In the genomic region with DNA sequence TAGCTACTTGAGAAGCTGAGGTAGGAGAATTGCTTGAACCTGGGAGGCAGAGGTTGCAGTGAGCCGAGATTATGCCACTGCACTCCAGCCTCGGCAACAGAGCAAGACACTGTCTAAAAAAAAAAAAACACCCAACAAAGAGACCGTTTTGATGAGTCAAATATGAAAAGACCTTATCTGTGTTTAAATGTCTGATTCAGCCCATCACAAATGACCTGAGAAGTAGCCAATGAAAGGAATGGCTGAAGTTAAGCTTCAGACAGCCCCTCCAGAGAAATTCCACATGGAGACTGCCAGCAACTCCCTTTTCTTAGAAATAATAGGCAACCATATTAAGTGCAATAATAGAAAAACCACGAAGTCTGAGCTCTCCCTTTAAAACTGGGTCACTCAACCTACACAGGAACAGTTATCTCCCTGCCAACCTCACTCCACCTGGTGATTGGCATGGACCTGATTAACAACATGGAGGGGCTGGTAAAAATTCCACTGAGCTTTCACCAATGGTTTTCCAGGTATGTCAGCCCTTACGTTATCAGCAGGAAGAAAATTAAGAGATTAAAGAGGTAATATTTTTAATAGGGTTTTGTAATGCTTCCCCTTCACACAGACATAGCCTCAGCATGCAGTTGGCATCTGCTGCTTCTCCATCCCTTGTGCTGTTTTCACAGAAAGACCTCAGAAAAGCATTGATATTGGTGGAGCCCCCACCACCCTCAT, we compare ENCODE assay signal across 28 cellular contexts.
DNase-seq lines count a peak whose midpoint lies in the region; ATAC-seq, FAIRE-seq and TF ChIP-seq lines count a peak whose summit lies in the region.
"Had no signal": no experiment of that assay in that cellular context is flagged by ENCODE, and none has a peak within 500 bp of the region (broad histone marks: within the 10 kb centered on the region; RNA-seq: fewer than 3 reads in every experiment).

No MANE protein-coding gene starts in this region.

- no peaks in the 10 kb centered on the region for H3K36me3 Mint-ChIP-seq in endodermal cell (ENCODE audit: low read depth)
- H3K36me3 Mint-ChIP-seq: CD8-positive, alpha-beta T cell; naive B cell had no signal

- peaks cover 27% of the 10 kb centered on the region for H3K4me1 Mint-ChIP-seq in endodermal cell
- H3K4me1 Mint-ChIP-seq: central memory CD8-positive, alpha-beta T cell; immature natural killer cell had no signal

- H3K27me3 ChIP-seq in HepG2 (ENCODE audit: control insufficient read depth in 1 of 2, insufficient read depth in 2 of 2, low read length in 2 of 2) (no peaks in the 10 kb centered on the region), right lobe of liver (no peaks in the 10 kb centered on the region), endodermal cell (ENCODE audit: control insufficient read depth, insufficient read depth, low read length, poor library complexity, severe bottlenecking) (no peaks in the 10 kb centered on the region)
- H3K27me3 ChIP-seq: left lung, stomach, thyroid gland had no signal

- no peak overlapping the region for H2AFZ ChIP-seq in HepG2 (ENCODE audit: low read length)

- H3K4me1 ChIP-seq in HepG2 (ENCODE audit: insufficient read depth, low read length) (peaks cover 62% of the 10 kb centered on the region), right lobe of liver (no peaks in the 10 kb centered on the region), endodermal cell (ENCODE audit: control insufficient read depth, insufficient read depth, low read length) (peaks cover 15% of the 10 kb centered on the region)
- H3K4me1 ChIP-seq: HAP-1, left lung, stomach, thyroid gland had no signal

- no peak for TF ChIP-seq RAD21 in HepG2 (CRISPR knock-in tag; IDR thresholded peaks at IDR 0.05)

- H3K9me3 ChIP-seq in HepG2 (ENCODE audit: low read length) (no peaks in the 10 kb centered on the region), right lobe of liver (no peaks in the 10 kb centered on the region), endodermal cell (ENCODE audit: control insufficient read depth, low read length) (peaks cover 29% of the 10 kb centered on the region)
- H3K9me3 ChIP-seq: stomach, thyroid gland had no signal

- H3K27ac ChIP-seq in HepG2 (ENCODE audit: extremely low read length, insufficient read depth, low read length) (peak overlapping the region; percentile 36), right lobe of liver (no peak overlapping the region), endodermal cell (ENCODE audit: low read depth, low read length) (no peak overlapping the region)
- H3K27ac ChIP-seq: dorsolateral prefrontal cortex, left lung, RWPE1, stomach, thyroid gland had no signal

- no TSS peak for BruUV-seq in HepG2 (replicated peaks; lab: Mats Ljungman, UMichigan)

- WGBS in HepG2 (ENCODE audit: low lambda C conversion rate) = 86% methylated on average over 5 of the region's 5 CpGs
- 81% methylated on average over 4 of the region's 5 CpGs for WGBS in right lobe of liver (ENCODE audit: insufficient coverage, low coverage, low lambda C conversion rate, missing lambda C conversion rate)
- 88 to 100% methylated on average over 1 to 5 of the region's 5 CpGs for WGBS in endodermal cell (ENCODE audit: insufficient coverage in 1 of 2, insufficient read length in 1 of 2), 2 experiments

- H3K79me2 ChIP-seq in HepG2 (ENCODE audit: insufficient read depth, low read length) = no peaks in the 10 kb centered on the region

- ATAC-seq in HepG2 = no peak
- ATAC-seq in right lobe of liver = no peak
- ATAC-seq in HG03039 (IDR thresholded peaks at IDR 0.05; ENCODE audit: unreplicated experiment) = no peak
- no peak for ATAC-seq in HG03442 (IDR thresholded peaks at IDR 0.05; ENCODE audit: unreplicated experiment)
- ATAC-seq: CD8-positive, alpha-beta T cell; left lung had no signal

- intact Hi-C loops in HepG2 (cut with micrococcal nuclease; ENCODE audit: unreplicated experiment) = no loop called here
- intact Hi-C loops in right lobe of liver (cut with DNase I) = no loop called here

- H3K36me3 ChIP-seq in HepG2 (replicated peaks in 1 of 2; ENCODE audit: control insufficient read depth in 1 of 2, insufficient read depth in 2 of 2, low read length in 2 of 2) (no peaks in the 10 kb centered on the region), right lobe of liver (no peaks in the 10 kb centered on the region), endodermal cell (ENCODE audit: control insufficient read depth, insufficient read depth, low read length) (peaks cover 9% of the 10 kb centered on the region)
- H3K36me3 ChIP-seq: HAP-1, left lung, stomach, thyroid gland had no signal

- TF ChIP-seq EP300 in HepG2 (IDR thresholded peaks at IDR 0.05; ENCODE audit: low read depth in 2 of 2, low read length in 2 of 2) = no peak
- no peak for TF ChIP-seq EP300 in HepG2 (CRISPR knock-in tag; IDR thresholded peaks at IDR 0.05; ENCODE audit: borderline replicate concordance)

- no peak overlapping the region for H3K4me2 ChIP-seq in HepG2 (ENCODE audit: low read depth, low read length)

- H3K9ac ChIP-seq in HepG2 (ENCODE audit: insufficient read depth, low read depth, low read length) = no peak overlapping the region
- H3K9ac ChIP-seq in endodermal cell (ENCODE audit: extremely low read depth, low read length, poor library complexity, severe bottlenecking) = peak overlapping the region; percentile 34

- peak overlapping the region; percentile 59 for H3K27ac Mint-ChIP-seq in endodermal cell
- H3K27ac Mint-ChIP-seq: activated naive CD8-positive, alpha-beta T cell treated with anti-CD3 and anti-CD28 coated beads, Interleukin-2, amount 10 ng/mL, durations not matched to agents 7 days and 5 days; CD8-positive, alpha-beta T cell; immature natural killer cell had no signal

- H3K4me3 Mint-ChIP-seq in endodermal cell = no peak overlapping the region
- H3K4me3 Mint-ChIP-seq: activated naive CD8-positive, alpha-beta T cell treated with anti-CD3 and anti-CD28 coated beads, Interleukin-2, amount 10 ng/mL, durations not matched to agents 7 days and 5 days; CD8-positive, alpha-beta T cell; central memory CD8-positive, alpha-beta T cell; immature natural killer cell; naive B cell had no signal

- TF ChIP-seq CTCF in HepG2 (CRISPR knock-in tag; IDR thresholded peaks at IDR 0.05) (no peak), right lobe of liver (IDR thresholded peaks at IDR 0.05) (no peak), endodermal cell (conservative IDR thresholded peaks at IDR 0.05) (no peak)

- H3K27me3 Mint-ChIP-seq in endodermal cell (ENCODE audit: insufficient read depth) = no peaks in the 10 kb centered on the region
- H3K27me3 Mint-ChIP-seq: activated naive CD8-positive, alpha-beta T cell treated with anti-CD3 and anti-CD28 coated beads, Interleukin-2, amount 10 ng/mL, durations not matched to agents 7 days and 5 days; central memory CD8-positive, alpha-beta T cell; naive B cell had no signal

- FAIRE-seq in HepG2 (lab: Jason Lieb, UNC) = no peak
- FAIRE-seq: A204.1, endothelial cell of umbilical vein had no signal

- TF ChIP-seq POLR2A in HepG2 (IDR thresholded peaks at IDR 0.05; ENCODE audit: insufficient read depth in 1 of 2, low read depth in 2 of 2, low read length in 2 of 2) (no peak), right lobe of liver (IDR thresholded peaks at IDR 0.05) (no peak)

- H4K20me1 ChIP-seq in HepG2 (ENCODE audit: insufficient read depth, low read length) = no peaks in the 10 kb centered on the region

- CTCF ChIA-PET in HepG2 (lab: Yijun Ruan, JAX; ENCODE audit: low intra/inter-chr PET ratio, low total read pairs) = no interaction called here

- DNase-seq in HepG2 (ENCODE audit: low spot score) (no peak), right lobe of liver (no peak), SW480 (ENCODE audit: low spot score) (peak; percentile 11), endodermal cell (no peak), A172 (ENCODE audit: low spot score) (no peak), NCI-H1105 treated with DMSO at 0.1 percent for 48 hours (lab: John Stamatoyannopoulos, UW) (no peak)
- DNase-seq: activated CD8-positive, alpha-beta memory T cell treated with anti-CD3 and anti-CD28 coated beads for 24 hours; activated gamma-delta T cell; activated naive CD8-positive, alpha-beta T cell treated with anti-CD3 and anti-CD28 coated beads, Interleukin-2, amount 10 ng/mL, durations not matched to agents 7 days and 5 days; CD8-positive, alpha-beta T cell; DMS153; dorsolateral prefrontal cortex; GDM1; hypothalamus; immature natural killer cell; left lung; naive B cell; NCI-H1092; NCI-H2029; stomach; thyroid gland had no signal

- H3K4me3 ChIP-seq in HepG2 (replicated peaks in 1 of 3; ENCODE audit: insufficient read depth in 1 of 3, low read depth in 2 of 3, low read length in 3 of 3) = no peak overlapping the region
- H3K4me3 ChIP-seq in right lobe of liver = no peak overlapping the region
- no peak overlapping the region for H3K4me3 ChIP-seq in endodermal cell (ENCODE audit: low read length)
- H3K4me3 ChIP-seq: dorsolateral prefrontal cortex, HAP-1, left lung, stomach, thyroid gland had no signal

- POLR2A ChIA-PET in HepG2 (lab: Yijun Ruan, JAX) = no interaction called here

- H3K9me3 Mint-ChIP-seq in endodermal cell = peaks cover 17% of the 10 kb centered on the region
- H3K9me3 Mint-ChIP-seq: central memory CD8-positive, alpha-beta T cell had no signal

- in situ Hi-C loops in HepG2 (cut with HindIII; ENCODE audit: extremely low pct_ligation_motif_present, low pct_unique_long_range_greater_than_20kb) = loop anchor here (5.0 kb wide), 1 partner anchor 83 kb away; no protein-coding TSS in a partner anchor

TF ChIP-seq in HepG2, 621 proteins besides CTCF, POLR2A, EP300 and RAD21 (continues in another document):
- TF ChIP-seq U2AF1 (optimal IDR thresholded peaks at IDR 0.05; ENCODE audit: low read depth, low read length) (no peak), CHD4 (IDR thresholded peaks at IDR 0.05; ENCODE audit: borderline replicate concordance, low read length) (0 out of 2 replicates have a peak, but pooled peaks have one; percentile 0), RAD51 (IDR thresholded peaks at IDR 0.05; ENCODE audit: borderline replicate concordance) (no peak)
- TF ChIP-seq, protein P1, sequence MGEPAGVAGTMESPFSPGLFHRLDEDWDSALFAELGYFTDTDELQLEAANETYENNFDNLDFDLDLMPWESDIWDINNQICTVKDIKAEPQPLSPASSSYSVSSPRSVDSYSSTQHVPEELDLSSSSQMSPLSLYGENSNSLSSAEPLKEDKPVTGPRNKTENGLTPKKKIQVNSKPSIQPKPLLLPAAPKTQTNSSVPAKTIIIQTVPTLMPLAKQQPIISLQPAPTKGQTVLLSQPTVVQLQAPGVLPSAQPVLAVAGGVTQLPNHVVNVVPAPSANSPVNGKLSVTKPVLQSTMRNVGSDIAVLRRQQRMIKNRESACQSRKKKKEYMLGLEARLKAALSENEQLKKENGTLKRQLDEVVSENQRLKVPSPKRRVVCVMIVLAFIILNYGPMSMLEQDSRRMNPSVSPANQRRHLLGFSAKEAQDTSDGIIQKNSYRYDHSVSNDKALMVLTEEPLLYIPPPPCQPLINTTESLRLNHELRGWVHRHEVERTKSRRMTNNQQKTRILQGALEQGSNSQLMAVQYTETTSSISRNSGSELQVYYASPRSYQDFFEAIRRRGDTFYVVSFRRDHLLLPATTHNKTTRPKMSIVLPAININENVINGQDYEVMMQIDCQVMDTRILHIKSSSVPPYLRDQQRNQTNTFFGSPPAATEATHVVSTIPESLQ (CRISPR knock-in tag; conservative IDR thresholded peaks at IDR 0.05) = no peak
